21 cellular contexts compared by ENCODE assay signal in genomic region chr2:115294999-115295398, GRCh38.
DNase-seq lines count a peak whose midpoint lies in the region; ATAC-seq and TF ChIP-seq lines count a peak whose summit lies in the region.
"Had no signal": no experiment of that assay in that cellular context is flagged by ENCODE, and none has a peak within 500 bp of the region (broad histone marks: within the 10 kb centered on the region; RNA-seq: fewer than 3 reads in every experiment).

No MANE protein-coding gene starts in this region.

- intact Hi-C loops in gastrocnemius medialis (cut with DNase I; ENCODE audit: low total_unique reads): no loop called here

- ATAC-seq in gastrocnemius medialis (no peak), GM19324 (IDR thresholded peaks at IDR 0.05; ENCODE audit: low FRiP score, unreplicated experiment) (no peak)
- ATAC-seq: PC-3 had no signal

- in situ Hi-C loops in gastrocnemius medialis (cut with MboI; ENCODE audit: low sequenced_read_pairs in 4 of 4): no loop called here

- no peak overlapping the region for H3K4me3 Mint-ChIP-seq in nephron progenitor cell
- H3K4me3 Mint-ChIP-seq: B cell, H9 had no signal

- H3K27ac ChIP-seq in gastrocnemius medialis: no peak overlapping the region
- H3K27ac ChIP-seq: SK-N-MC had no signal

- peaks cover 21% of the 10 kb centered on the region for H3K4me1 Mint-ChIP-seq in nephron progenitor cell
- H3K4me1 Mint-ChIP-seq: B cell had no signal

- peak overlapping the region; percentile 25 for H3K27ac Mint-ChIP-seq in nephron progenitor cell
- H3K27ac Mint-ChIP-seq: B cell had no signal

- H3K27me3 ChIP-seq in gastrocnemius medialis: no peaks in the 10 kb centered on the region

- H3K4me3 ChIP-seq in gastrocnemius medialis (no peak overlapping the region), foreskin fibroblast (ENCODE audit: low read depth in 1 of 2, low read length in 2 of 2) (no peak overlapping the region)
- H3K4me3 ChIP-seq: SK-N-MC had no signal

- H3K4me1 ChIP-seq in gastrocnemius medialis: no peaks in the 10 kb centered on the region

- peaks cover 5% of the 10 kb centered on the region for H3K27me3 Mint-ChIP-seq in nephron progenitor cell (ENCODE audit: low read depth, poor library complexity)
- H3K27me3 Mint-ChIP-seq: B cell had no signal

- H3K36me3 ChIP-seq in gastrocnemius medialis: no peaks in the 10 kb centered on the region

- no peaks in the 10 kb centered on the region for H3K36me3 Mint-ChIP-seq in nephron progenitor cell (ENCODE audit: low read depth)

- H3K9me3 Mint-ChIP-seq in nephron progenitor cell: no peaks in the 10 kb centered on the region
- H3K9me3 Mint-ChIP-seq: H9 had no signal

- TF ChIP-seq CTCF in nephron progenitor cell (IDR thresholded peaks at IDR 0.05) (no peak), gastrocnemius medialis (IDR thresholded peaks at IDR 0.05 in 4 of 5, conservative IDR thresholded peaks at IDR 0.05 in 1 of 5) (no peak), foreskin fibroblast (IDR thresholded peaks at IDR 0.05; ENCODE audit: low read depth, low read length) (no peak)

- no peak for TF ChIP-seq POLR2A in gastrocnemius medialis (IDR thresholded peaks at IDR 0.05)

- H3K9me3 ChIP-seq in gastrocnemius medialis: no peaks in the 10 kb centered on the region

- DNase-seq in Ammon's horn (ENCODE audit: low spot score) (peak; percentile 32), OCI-M1 (lab: John Stamatoyannopoulos, UW) (peak; percentile 38), globus pallidus (ENCODE audit: low spot score) (peak; percentile 26), nephron progenitor cell (no peak), NCI-H2081 (lab: John Stamatoyannopoulos, UW) (no peak), gastrocnemius medialis (no peak), foreskin fibroblast (no peak)
- DNase-seq: 8988T, DMS79, H9, KG1, NCI-H1092, NCI-H1436, NCI-H187 treated with DMSO at 0.1 percent for 48 hours, NCI-H524 treated with DMSO at 0.1 percent for 48 hours, PC-3, RPMI8226, SHP77 had no signal

Comparison
In these comparisons a context has a peak if more than half of its experiments do, and no peak if none do; other contexts are left out.
1. DNase-seq: peak in Ammon's horn (single experiment), OCI-M1 (single experiment) and globus pallidus (single experiment); none in nephron progenitor cell (single experiment), NCI-H2081 (0 of 2), gastrocnemius medialis (0 of 2) and foreskin fibroblast (0 of 2).